In genomic region chr9:130434656-130435055, GRCh38 we compare ENCODE assay signal across 3 cellular contexts. TPM values are rescaled to one million over a fixed set of nuclear protein-coding genes. Genes with fewer than 3 reads are reported as not detected.
"Had no signal": no experiment of that assay in that cellular context is flagged by ENCODE, and none has a peak within 500 bp of the region (broad histone marks: within the 10 kb centered on the region; RNA-seq: fewer than 3 reads in every experiment).

No MANE protein-coding gene starts in this region.

RNA-seq across cellular contexts. Expression of gene ASS1, which starts 10.1 kb away (rescaled TPM):
- total RNA-seq: naive thymus-derived CD8-positive, alpha-beta T cell; natural killer cell treated with Interleukin-12 subunit alpha and Interleukin-12 subunit beta and Interleukin-15 and Interleukin-18, amount 100 ng/mL, for 72 hours had no signal
- polyA plus RNA-seq: naive thymus-derived CD4-positive, alpha-beta T cell; naive thymus-derived CD8-positive, alpha-beta T cell had no signal
